ENCODE assay signal across 8 cellular contexts in the genomic region with DNA sequence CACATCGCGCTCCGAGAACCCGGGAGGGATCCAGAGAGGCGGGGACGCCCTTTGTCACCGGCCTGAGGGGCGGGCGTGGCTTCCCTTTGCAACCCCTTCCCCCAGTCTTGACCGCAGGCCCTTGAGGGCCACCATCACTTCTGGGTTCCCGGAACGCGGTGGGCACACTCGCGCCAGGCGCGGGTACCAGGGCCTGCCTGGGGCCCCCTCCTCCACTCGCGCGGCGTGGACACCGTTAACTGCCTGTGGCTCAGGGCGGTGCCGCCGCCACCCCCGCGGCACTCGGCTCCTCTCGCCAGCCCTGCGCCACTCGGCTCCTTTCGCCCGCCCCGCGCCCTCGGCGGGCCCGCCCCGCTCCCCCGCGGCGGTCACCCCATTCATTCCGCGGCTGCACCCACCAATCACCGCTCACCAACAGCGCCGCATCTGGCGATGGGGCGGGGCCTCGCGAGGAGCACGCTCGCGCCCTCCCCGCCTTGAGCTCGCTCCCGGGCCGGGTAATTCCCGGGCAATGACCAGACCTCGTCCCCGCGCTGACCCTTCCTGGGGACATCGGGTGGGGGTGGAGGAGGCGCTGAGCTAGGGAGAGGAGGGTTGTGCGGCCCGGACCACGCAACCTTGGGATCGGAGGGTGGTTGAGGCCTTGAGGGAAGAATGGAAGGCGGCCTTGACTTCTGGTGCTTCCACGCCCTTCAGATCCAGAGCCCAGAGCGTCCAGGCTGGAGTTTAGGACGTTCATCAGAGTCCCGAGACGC. TPM values are rescaled to one million over a fixed set of nuclear protein-coding genes. Genes with fewer than 3 reads are reported as not detected.
DNase-seq lines count a peak whose midpoint lies in the region; ATAC-seq and TF ChIP-seq lines count a peak whose summit lies in the region.

No MANE protein-coding gene starts in this region.

- no peaks in the 10 kb centered on the region for H3K36me3 ChIP-seq in mucosa of stomach (ENCODE audit: control insufficient read depth, insufficient read depth, low read length)

- peak overlapping the region; percentile 85 for H3K4me3 ChIP-seq in mucosa of stomach (ENCODE audit: low read length)

- no peaks in the 10 kb centered on the region for H3K36me3 Mint-ChIP-seq in activated T-cell treated with anti-CD3 and anti-CD28 coated beads, Interleukin-2, amount 50 U/mL, for 4 hours (ENCODE audit: insufficient read depth)

- H3K9me3 Mint-ChIP-seq in activated T-cell treated with anti-CD3 and anti-CD28 coated beads, Interleukin-2, amount 50 U/mL, for 4 hours: no peaks in the 10 kb centered on the region

- peak; percentile 85 for DNase-seq in DMS153 (lab: John Stamatoyannopoulos, UW)
- DNase-seq in HuH-7.5 (ENCODE audit: low spot score): peak; percentile 80
- DNase-seq in OCI-M1 (lab: John Stamatoyannopoulos, UW): peak; percentile 98
- peak; percentile 82 for DNase-seq in activated T-cell treated with anti-CD3 and anti-CD28 coated beads, Interleukin-2, amount 50 U/mL, for 4 hours
- peak; percentile 93 to 95 for DNase-seq in erythroblast (lab: John Stamatoyannopoulos, UW)
- peak; percentile 69 to 85 for DNase-seq in stimulated activated CD8-positive, alpha-beta memory T cell treated with anti-CD3 and anti-CD28 coated beads, Interleukin-4, amount 100 ng/mL, for 4 hours (ENCODE audit: low read depth in 2 of 2, low spot score in 1 of 2)

- peak; percentile 97 for ATAC-seq in GM21528 (IDR thresholded peaks at IDR 0.05; ENCODE audit: low FRiP score, unreplicated experiment)
- peak; percentile 96 to 98 for ATAC-seq in activated T-cell treated with anti-CD3 and anti-CD28 coated beads, Interleukin-2, amount 50 U/mL, for 4 hours

- peak overlapping the region; percentile 78 for H3K9ac ChIP-seq in mucosa of stomach (ENCODE audit: low read length)

- peak overlapping the region; percentile 88 for H3K4me3 Mint-ChIP-seq in activated T-cell treated with anti-CD3 and anti-CD28 coated beads, Interleukin-2, amount 50 U/mL, for 4 hours

- no peaks in the 10 kb centered on the region for H3K27me3 Mint-ChIP-seq in activated T-cell treated with anti-CD3 and anti-CD28 coated beads, Interleukin-2, amount 50 U/mL, for 4 hours (ENCODE audit: low read depth)

- TF ChIP-seq POLR2A in erythroblast (IDR thresholded peaks at IDR 0.05; ENCODE audit: low read length): peak; percentile 91

- H3K4me1 ChIP-seq in mucosa of stomach (ENCODE audit: control insufficient read depth, insufficient read depth, low read length): peaks cover 10% of the 10 kb centered on the region

- peaks cover 44% of the 10 kb centered on the region for H3K4me1 Mint-ChIP-seq in activated T-cell treated with anti-CD3 and anti-CD28 coated beads, Interleukin-2, amount 50 U/mL, for 4 hours (ENCODE audit: low read depth)

- H3K9me3 ChIP-seq in mucosa of stomach (ENCODE audit: control insufficient read depth, low read length): no peaks in the 10 kb centered on the region

- no peaks in the 10 kb centered on the region for H3K27me3 ChIP-seq in mucosa of stomach (ENCODE audit: control insufficient read depth, insufficient read depth, low read length)

RNA-seq across cellular contexts. Expression of gene ELOVL5, which starts 10.5 kb away (rescaled TPM):
- total RNA-seq in activated T-cell treated with anti-CD3 and anti-CD28 coated beads, Interleukin-2, amount 50 U/mL, for 4 hours: 100 to 1,000 TPM in 2 of 3 donors, 10 to 100 TPM in 1; 89.4 to 115 (median 104) TPM

Comparison
In these comparisons a context has a peak if more than half of its experiments do, and no peak if none do; other contexts are left out.
1. Peak in every context shown above with its lines: DNase-seq, ATAC-seq and H3K4me3 ChIP-seq.